Comparison of ENCODE assay signal across 17 cellular contexts in the genomic region with DNA sequence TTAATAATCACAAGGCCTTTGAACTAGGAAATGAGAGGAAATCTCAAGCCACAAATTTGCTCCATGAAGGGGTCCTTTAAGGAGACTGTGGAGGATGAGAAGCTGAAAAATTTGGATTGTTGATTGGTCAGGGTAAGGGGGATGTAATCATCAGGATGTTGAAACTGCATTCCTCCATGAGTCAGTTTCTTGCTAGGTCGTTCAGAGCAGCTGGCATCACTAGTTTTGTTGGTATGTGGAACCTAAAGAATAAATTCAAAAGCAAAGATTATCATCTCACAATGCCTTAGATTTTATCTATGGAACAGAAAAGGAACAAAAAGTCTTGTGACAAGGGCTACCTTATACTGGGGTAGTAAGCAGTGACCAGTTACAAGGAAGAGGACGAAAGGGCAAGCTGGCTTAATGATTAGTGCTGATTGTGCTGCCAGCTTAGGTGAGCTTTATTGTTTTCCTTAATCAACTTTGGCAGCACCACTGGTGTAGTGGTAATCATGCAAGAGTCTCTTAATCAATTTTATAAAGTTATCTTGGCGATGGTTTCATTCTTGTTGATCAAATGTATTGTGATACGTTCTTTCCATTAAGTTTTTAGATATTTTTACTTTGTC. TPM values are rescaled to one million over a fixed set of nuclear protein-coding genes. Genes with fewer than 3 reads are reported as not detected.
A peak's percentile ranks its signal among the peaks of the same experiment; 100 is the strongest.
DNase-seq lines count a peak whose midpoint lies in the region; FAIRE-seq and TF ChIP-seq lines count a peak whose summit lies in the region.
"Had no signal": no experiment of that assay in that cellular context is flagged by ENCODE, and none has a peak within 500 bp of the region (broad histone marks: within the 10 kb centered on the region; RNA-seq: fewer than 3 reads in every experiment).

No MANE protein-coding gene starts in this region.

- no peaks in the 10 kb centered on the region for H3K9me3 ChIP-seq in PC-9 (ENCODE audit: insufficient read depth, low read depth)
- H3K9me3 ChIP-seq in H1 (ENCODE audit: insufficient read depth in 2 of 2, low read depth in 1 of 2, low read length in 1 of 2), result no peaks in the 10 kb centered on the region
- no peaks in the 10 kb centered on the region for H3K9me3 ChIP-seq in testis
- H3K9me3 ChIP-seq in vagina, result no peaks in the 10 kb centered on the region

- H3F3A ChIP-seq in PC-9 (ENCODE audit: insufficient read depth, low read depth), result peaks cover 7% of the 10 kb centered on the region; the same call in 1 of the 2 replicates

- H4K20me1 ChIP-seq in PC-9 (ENCODE audit: insufficient read depth) (no peaks in the 10 kb centered on the region), H1 (replicated peaks in 1 of 2; ENCODE audit: control insufficient read depth in 1 of 2, insufficient read depth in 2 of 2, low read length in 2 of 2) (no peaks in the 10 kb centered on the region)

- BruUV-seq in PC-9 (replicated peaks; lab: Mats Ljungman, UMichigan), result no TSS peak

- H3K4me3 ChIP-seq in PC-9, result no peak overlapping the region
- H3K4me3 ChIP-seq in H1 (ENCODE audit: extremely low read depth in 1 of 4, insufficient read depth in 2 of 4, low read depth in 3 of 4, low read length in 4 of 4), result no peak overlapping the region
- no peak overlapping the region for H3K4me3 ChIP-seq in testis
- H3K4me3 ChIP-seq in lower leg skin (ENCODE audit: low read depth, poor library complexity, severe bottlenecking), result no peak overlapping the region
- H3K4me3 ChIP-seq in vagina, result no peak overlapping the region

- no peak overlapping the region for H4K5ac ChIP-seq in H1 (ENCODE audit: insufficient read length, low read depth, low read length)

- intact Hi-C loops in PC-9 (cut with micrococcal nuclease; ENCODE audit: unreplicated experiment) (loop anchor here (1.0 to 5.0 kb wide), 2 partner anchors 8 to 66 kb away; partner anchors contain the start of gene CRISP3), testis (cut with DNase I; ENCODE audit: low total_unique reads) (no loop called here), lower leg skin (cut with DNase I; ENCODE audit: low total_unique reads) (no loop called here), vagina (cut with DNase I) (no loop called here)

- no peak overlapping the region for H3K56ac ChIP-seq in H1 (replicated peaks; ENCODE audit: insufficient read length, low read depth, low read length)

- H3K9ac ChIP-seq in H1 (replicated peaks in 1 of 4; ENCODE audit: extremely low read depth in 1 of 4, low read depth in 3 of 4, low read length in 3 of 4), result no peak overlapping the region

- no peak overlapping the region for H3K14ac ChIP-seq in H1 (ENCODE audit: insufficient read length)

- H2BK20ac ChIP-seq in H1 (ENCODE audit: low read length), result no peak overlapping the region

- H4K91ac ChIP-seq in H1 (replicated peaks; ENCODE audit: insufficient read length, low read length), result no peak overlapping the region

- no peaks in the 10 kb centered on the region for H3K9me2 ChIP-seq in PC-9 (ENCODE audit: insufficient read depth)

- no peaks in the 10 kb centered on the region for H3K23me2 ChIP-seq in H1 (ENCODE audit: low read depth, low read length)

- no peak overlapping the region for H2AK5ac ChIP-seq in H1 (ENCODE audit: low read depth, low read length)

- H2AFZ ChIP-seq in PC-9 (no peak overlapping the region), H1 (ENCODE audit: low read length) (peak overlapping the region; percentile 29; the same call in 1 of the 2 replicates)

- H3K36me3 ChIP-seq in PC-9 (ENCODE audit: low read depth) (no peaks in the 10 kb centered on the region), H1 (ENCODE audit: control insufficient read depth in 2 of 4, insufficient read depth in 4 of 4, low read length in 3 of 4) (no peaks in the 10 kb centered on the region), testis (ENCODE audit: low read depth, missing control alignments) (no peaks in the 10 kb centered on the region), vagina (no peaks in the 10 kb centered on the region)

- no peak overlapping the region for H2BK5ac ChIP-seq in H1 (ENCODE audit: low read depth, low read length)

- no peaks in the 10 kb centered on the region for H3K79me1 ChIP-seq in H1 (ENCODE audit: low read depth, low read length)

- POLR2A ChIA-PET in PC-9 (lab: Charles Lee; ENCODE audit: unreplicated experiment), result interaction anchor here (0.6 kb wide), 1 partner anchor 21 kb away, joined by 4 read pairs; no protein-coding TSS in a partner anchor
- POLR2A ChIA-PET in H1 (lab: Charles Lee; ENCODE audit: partially characterized antibody), result interaction anchor here (0.5 kb wide), 1 partner anchor 1448 kb away, joined by 3 read pairs; no protein-coding TSS in a partner anchor

- TF ChIP-seq EP300 in H1 (IDR thresholded peaks at IDR 0.05; ENCODE audit: borderline replicate concordance in 1 of 2, low read depth in 2 of 2, low read length in 2 of 2), result no peak

- no peak overlapping the region for H3K4ac ChIP-seq in H1 (replicated peaks; ENCODE audit: insufficient read length, low read depth, low read length)

- DNase-seq in GM04504 (ENCODE audit: low read depth) (peak; percentile 10), PC-9 (peak; percentile 25 to 72), H1 (ENCODE audit: low read depth in 1 of 2, low spot score in 2 of 2) (no peak), mucosa of gallbladder (ENCODE audit: low spot score) (peak; percentile 86), retina (no peak), testis (no peak), lower leg skin (ENCODE audit: low spot score in 2 of 2) (no peak), vagina (ENCODE audit: extremely low spot score in 2 of 2) (no peak)
- DNase-seq: activated CD4-positive, CD25-positive, alpha-beta regulatory T cell treated with anti-CD3 and anti-CD28 coated beads, Interleukin-2, amount 50 U/mL, for 72 hours; activated CD8-positive, alpha-beta memory T cell treated with anti-CD3 and anti-CD28 coated beads, Interleukin-2, amount 10 ng/mL, durations not matched to agents 7 days and 5 days; activated effector memory CD4-positive, alpha-beta T cell treated with Interleukin-2 at 50 U/mL for 16 hours; DMS153; left ventricle myocardium superior; natural killer cell; NCI-H1092 had no signal

- H3K27ac ChIP-seq in PC-9 (no peak overlapping the region), H1 (ENCODE audit: low read depth, low read length) (no peak overlapping the region), testis (no peak overlapping the region), vagina (no peak overlapping the region)

- 0 out of 2 replicates have a peak overlapping the region, but pooled peaks have one; percentile 17 for H3K4me2 ChIP-seq in PC-9
- H3K4me2 ChIP-seq in H1 (ENCODE audit: insufficient read depth in 1 of 2, low read depth in 2 of 2, low read length in 2 of 2), result no peak overlapping the region

- H3K27me3 ChIP-seq in PC-9 (ENCODE audit: insufficient read depth, low read depth) (no peaks in the 10 kb centered on the region), H1 (replicated peaks in 1 of 4; ENCODE audit: control insufficient read depth in 3 of 4, extremely low read depth in 1 of 4, insufficient read depth in 3 of 4, low read length in 3 of 4) (peaks cover 0 to 2% (median 0%) of the 10 kb centered on the region in 4 experiments; a peak in 1 of 7 replicates), testis (no peaks in the 10 kb centered on the region), vagina (no peaks in the 10 kb centered on the region)

- WGBS in H1 (ENCODE audit: extremely low coverage in 1 of 2, insufficient coverage in 1 of 2, insufficient read length in 1 of 2, insufficient replicate concordance in 2 of 2, low coverage in 1 of 2, low lambda C conversion rate in 2 of 2, missing lambda C conversion rate in 1 of 2), 2 experiments, result 85% methylated on average over 4 of the region's 4 CpGs; no CpG with 5 or more reads in 1 of the 2 experiments
- WGBS in testis, 2 donors, result 77 to 81% methylated on average over 4 of the region's 4 CpGs
- 60% methylated on average over 4 of the region's 4 CpGs for WGBS in lower leg skin, 2 donors

- no peak overlapping the region for H3K18ac ChIP-seq in H1 (ENCODE audit: extremely low read depth, low read length)

- no peak overlapping the region for H2BK12ac ChIP-seq in H1 (ENCODE audit: low read depth, low read length)

- no peak for TF ChIP-seq RAD21 in H1 (IDR thresholded peaks at IDR 0.05 in 1 of 2, conservative IDR thresholded peaks at IDR 0.05 in 1 of 2; ENCODE audit: low read depth in 2 of 2, low read length in 2 of 2)

- no peak overlapping the region for H4K8ac ChIP-seq in H1 (ENCODE audit: extremely low read depth, insufficient read depth, low read length)

- TF ChIP-seq CTCF in PC-9 (conservative IDR thresholded peaks at IDR 0.05) (no peak), H1 (IDR thresholded peaks at IDR 0.05; ENCODE audit: control extremely low read depth in 1 of 3, insufficient read depth in 1 of 3, low read depth in 1 of 3, low read length in 3 of 3) (no peak), testis (IDR thresholded peaks at IDR 0.05) (no peak), lower leg skin (IDR thresholded peaks at IDR 0.05) (no peak), vagina (IDR thresholded peaks at IDR 0.05) (no peak)

- CTCF ChIA-PET in PC-9 (lab: Charles Lee), result interaction anchor here (1.0 kb wide), 1 partner anchor 144 kb away, joined by 4 read pairs; no protein-coding TSS in a partner anchor
- CTCF ChIA-PET in H1 (lab: Charles Lee; ENCODE audit: partially characterized antibody), result interaction anchor here (1.3 to 1.7 kb wide), 2 partner anchors 17 to 70 kb away, joined by 3 read pairs; no protein-coding TSS in a partner anchor

- H3K79me2 ChIP-seq in PC-9 (ENCODE audit: low read depth), result no peaks in the 10 kb centered on the region
- no peaks in the 10 kb centered on the region for H3K79me2 ChIP-seq in H1 (ENCODE audit: control insufficient read depth in 1 of 2, insufficient read depth in 2 of 2, low read length in 2 of 2)

- H3K23ac ChIP-seq in H1 (ENCODE audit: insufficient read length), result no peak overlapping the region

- H2BK120ac ChIP-seq in H1 (replicated peaks; ENCODE audit: low read depth, low read length), result no peak overlapping the region

- H2BK15ac ChIP-seq in H1 (ENCODE audit: low read length), result no peak overlapping the region

- H3K4me1 ChIP-seq in PC-9 (replicated peaks; ENCODE audit: insufficient read depth) (peaks cover 11% of the 10 kb centered on the region; the same call in 1 of the 2 replicates), H1 (replicated peaks in 1 of 4; ENCODE audit: control insufficient read depth in 3 of 4, insufficient read depth in 4 of 4, low read length in 3 of 4) (no peaks in the 10 kb centered on the region), testis (no peaks in the 10 kb centered on the region), vagina (no peaks in the 10 kb centered on the region)

- TF ChIP-seq POLR2A in H1 (IDR thresholded peaks at IDR 0.05; ENCODE audit: control extremely low read depth in 1 of 2, low read depth in 2 of 2, low read length in 2 of 2) (no peak), testis (IDR thresholded peaks at IDR 0.05) (no peak), lower leg skin (IDR thresholded peaks at IDR 0.05) (no peak), vagina (IDR thresholded peaks at IDR 0.05) (no peak)

- FAIRE-seq in H1 (lab: Jason Lieb, UNC), result no peak
- FAIRE-seq: HepG2 had no signal

RNA-seq across cellular contexts. Expression of gene CRISP2, which starts 36.6 kb away (rescaled TPM):
- total RNA-seq in PC-9 (2021) (not detected in 2 replicates), mucosa of gallbladder (9.8 TPM), testis (100 to 1,000 TPM; 197 to 739 TPM), lower leg skin (under 1 TPM in 2 of 4 donors, not detected in 2; 0.81 to 0.91 TPM), vagina (not detected)
- not detected in 2 replicates for total RNA-seq in H1 (2021; fragmentation: NEBNext Ultra II Directional; extraction: Animal tissue kit (Norgen Biotek cat#: 25700))
- polyA plus RNA-seq in H1 (2011; rRNA removed) (0.06 and 0.13 TPM in 2 replicates), testis (ENCODE audit: insufficient read depth, low read depth, low replicate concordance) (709 TPM)
- polyA plus RNA-seq in H1 (2011; cell fraction: cytosol; rRNA removed), result 0.09 TPM
- not detected for polyA plus RNA-seq in H1 (2011; cell fraction: nucleus; rRNA removed)
- 0.17 TPM in 1 of 4 replicates, not detected in the others for polyA plus RNA-seq in H1 (2012, experiment 1 of 2)
- 0.21 TPM for polyA plus RNA-seq in H1 (2012, experiment 2 of 2)
- polyA plus RNA-seq in H1 (2013, experiment 1 of 2), result not detected
- polyA plus RNA-seq in H1 (2013, experiment 2 of 2), result not detected
- not detected in 2 replicates for polyA minus RNA-seq in H1 (2011; rRNA and poly(A)+ RNA removed)
- polyA minus RNA-seq in H1 (2011; cell fraction: cytosol; rRNA and poly(A)+ RNA removed), result not detected
- polyA minus RNA-seq in H1 (2011; cell fraction: nucleus; rRNA and poly(A)+ RNA removed), result not detected
- total RNA-seq: activated CD8-positive, alpha-beta memory T cell treated with anti-CD3 and anti-CD28 coated beads, Interleukin-2, amount 10 ng/mL, durations not matched to agents 7 days and 5 days; esophagus mucosa; HepG2; left ventricle myocardium superior; natural killer cell had no signal
- polyA plus RNA-seq: HepG2 had no signal

RNA-seq across cellular contexts. Expression of gene RHAG, which starts 40.1 kb away (rescaled TPM):
- total RNA-seq in PC-9 (2021) (not detected in 2 replicates), mucosa of gallbladder (0.52 TPM), testis (not detected), lower leg skin (not detected), vagina (2.5 TPM)
- total RNA-seq in H1 (2021; fragmentation: NEBNext Ultra II Directional; extraction: Animal tissue kit (Norgen Biotek cat#: 25700)), result not detected in 2 replicates
- polyA plus RNA-seq in H1 (2011; rRNA removed) (not detected in 2 replicates), testis (ENCODE audit: insufficient read depth, low read depth, low replicate concordance) (0.42 TPM)
- polyA plus RNA-seq in H1 (2011; cell fraction: cytosol; rRNA removed), result not detected
- not detected for polyA plus RNA-seq in H1 (2011; cell fraction: nucleus; rRNA removed)
- polyA plus RNA-seq in H1 (2012, experiment 1 of 2), result not detected in 4 replicates
- polyA plus RNA-seq in H1 (2012, experiment 2 of 2), result not detected
- not detected for polyA plus RNA-seq in H1 (2013, experiment 1 of 2)
- polyA plus RNA-seq in H1 (2013, experiment 2 of 2), result not detected
- polyA minus RNA-seq in H1 (2011; rRNA and poly(A)+ RNA removed), result 0.17 and 0.25 TPM in 2 replicates
- polyA minus RNA-seq in H1 (2011; cell fraction: cytosol; rRNA and poly(A)+ RNA removed), result not detected
- not detected for polyA minus RNA-seq in H1 (2011; cell fraction: nucleus; rRNA and poly(A)+ RNA removed)
- total RNA-seq: activated CD8-positive, alpha-beta memory T cell treated with anti-CD3 and anti-CD28 coated beads, Interleukin-2, amount 10 ng/mL, durations not matched to agents 7 days and 5 days; esophagus mucosa; HepG2; natural killer cell had no signal
- polyA plus RNA-seq: HepG2 had no signal

Comparison
In these comparisons a context has a peak if more than half of its experiments do, and no peak if none do; other contexts are left out.
1. DNase-seq: peak in GM04504 (single experiment), PC-9 (2 of 2) and mucosa of gallbladder (single experiment); none in H1 (0 of 2), retina (single experiment), testis (single experiment), lower leg skin (0 of 2) and vagina (0 of 2).
2. RNA of gene CRISP2, which starts 36.6 kb away (total RNA-seq): 197 to 739 TPM in testis; 9.8 TPM in mucosa of gallbladder (single experiment), 0.81 to 0.91 TPM in lower leg skin, not detected in PC-9, not detected in H1 and not detected in vagina (single experiment); every median in the first group is over 10 times any median in the second.